Comparison of ENCODE assay signal across 8 cellular contexts in the genomic region with DNA sequence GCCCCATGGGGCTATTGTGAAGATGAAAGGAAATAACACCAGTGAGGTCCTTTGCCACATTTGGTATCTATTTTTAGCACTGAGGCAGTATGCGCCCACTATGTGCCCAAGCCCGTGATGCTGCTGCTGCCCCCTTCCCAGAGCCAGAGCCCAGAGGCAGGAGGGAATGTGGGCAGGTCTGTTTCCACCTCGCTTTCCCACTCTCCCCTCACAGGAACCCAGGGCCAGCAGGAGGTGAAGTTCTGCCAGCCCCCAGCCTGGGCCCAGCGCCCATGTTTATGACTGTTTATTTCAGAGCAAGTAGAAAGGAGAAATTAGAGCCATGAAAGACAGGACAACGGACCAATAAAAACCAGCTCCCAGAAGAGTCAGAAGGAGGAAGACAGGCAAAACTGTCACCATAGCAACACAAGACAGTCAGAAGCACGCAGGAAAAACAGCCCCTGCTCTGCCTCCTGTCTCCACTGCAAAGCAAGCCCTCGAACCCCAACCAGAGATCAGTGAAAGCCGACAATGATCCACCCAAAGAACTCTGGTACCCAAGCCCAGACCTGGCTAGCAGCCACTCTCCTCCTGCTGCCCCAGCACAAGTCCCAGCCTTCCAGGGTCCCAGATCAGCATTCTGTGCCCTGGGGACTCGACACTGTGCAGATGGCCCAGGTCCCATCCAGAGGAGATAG. TPM values are rescaled to one million over a fixed set of nuclear protein-coding genes. Genes with fewer than 3 reads are reported as not detected.
A peak's percentile ranks its signal among the peaks of the same experiment; 100 is the strongest.
DNase-seq lines count a peak whose midpoint lies in the region; ATAC-seq, FAIRE-seq and TF ChIP-seq lines count a peak whose summit lies in the region.

No MANE protein-coding gene starts in this region.

- BruUV-seq in Caco-2 (replicated peaks; lab: Mats Ljungman, UMichigan), result no TSS peak

- peak; percentile 52 to 54 for ATAC-seq in left cardiac atrium

- DNase-seq in Caco-2 (no peak), adipocyte (ENCODE audit: low read depth) (no peak), left cardiac atrium (peak; percentile 37), progenitor cell of endocrine pancreas (ENCODE audit: low spot score, unreplicated experiment) (no peak), cortex of kidney (lab: John Stamatoyannopoulos, UW) (no peak), WERI-Rb-1 (no peak), HTR-8/SVneo (ENCODE audit: insufficient read length, low spot score) (no peak)
- DNase-seq in Jurkat, Clone E6-1 (ENCODE audit: low read depth, low spot score), result peak; percentile 36

- H3K9me3 Mint-ChIP-seq in Caco-2 (ENCODE audit: unreplicated experiment), result no peaks in the 10 kb centered on the region
- H3K9me3 Mint-ChIP-seq in progenitor cell of endocrine pancreas (ENCODE audit: low read depth), result no peaks in the 10 kb centered on the region

- no peak overlapping the region for H3K27ac ChIP-seq in WERI-Rb-1

- H3K27ac Mint-ChIP-seq in Caco-2 (ENCODE audit: unreplicated experiment) (no peak overlapping the region), progenitor cell of endocrine pancreas (no peak overlapping the region)

- H3K9ac ChIP-seq in adipocyte (ENCODE audit: low read length), result peak overlapping the region; percentile 1

- no peak for TF ChIP-seq CTCF in Caco-2 (IDR thresholded peaks at IDR 0.05; ENCODE audit: insufficient read depth in 1 of 2, low read depth in 1 of 2, low read length in 1 of 2, severe bottlenecking in 1 of 2, unreplicated experiment in 1 of 2)
- TF ChIP-seq CTCF in progenitor cell of endocrine pancreas (IDR thresholded peaks at IDR 0.05; ENCODE audit: unreplicated experiment), result no peak
- no peak for TF ChIP-seq CTCF in WERI-Rb-1 (IDR thresholded peaks at IDR 0.05; ENCODE audit: low read depth, low read length)

- H3K27me3 Mint-ChIP-seq in Caco-2 (ENCODE audit: insufficient read depth, unreplicated experiment) (peaks cover 33% of the 10 kb centered on the region), progenitor cell of endocrine pancreas (peaks cover 77% of the 10 kb centered on the region)

- H3K36me3 Mint-ChIP-seq in Caco-2 (ENCODE audit: insufficient read depth, unreplicated experiment) (no peaks in the 10 kb centered on the region), progenitor cell of endocrine pancreas (ENCODE audit: insufficient read depth) (no peaks in the 10 kb centered on the region)

- H3K4me1 ChIP-seq in Caco-2, result peaks cover 11% of the 10 kb centered on the region
- H3K4me1 ChIP-seq in adipocyte (ENCODE audit: control insufficient read depth, insufficient read depth, low read length), result peaks cover 31% of the 10 kb centered on the region

- H3K9me3 ChIP-seq in Caco-2 (no peaks in the 10 kb centered on the region), adipocyte (ENCODE audit: control insufficient read depth, low read length) (no peaks in the 10 kb centered on the region), WERI-Rb-1 (ENCODE audit: severe bottlenecking) (no peaks in the 10 kb centered on the region)

- H3K4me3 Mint-ChIP-seq in Caco-2 (ENCODE audit: unreplicated experiment), result peak overlapping the region; percentile 74
- H3K4me3 Mint-ChIP-seq in progenitor cell of endocrine pancreas (ENCODE audit: low read depth), result peak overlapping the region; percentile 71

- FAIRE-seq in HTR-8/SVneo (lab: Jason Lieb, UNC), result no peak

- H3K27me3 ChIP-seq in Caco-2 (replicated peaks; ENCODE audit: control insufficient read depth, insufficient read depth, low read length) (peaks cover 10% of the 10 kb centered on the region), adipocyte (replicated peaks; ENCODE audit: control insufficient read depth, insufficient read depth, low read length) (peaks cover 4% of the 10 kb centered on the region), WERI-Rb-1 (ENCODE audit: insufficient read depth, low read depth, severe bottlenecking) (peaks cover 4% of the 10 kb centered on the region)

- H3K4me3 ChIP-seq in Caco-2 (ENCODE audit: low read depth, low read length) (no peak overlapping the region), adipocyte (ENCODE audit: low read length) (peak overlapping the region; percentile 80), WERI-Rb-1 (ENCODE audit: low read depth, low read length) (no peak overlapping the region)
- H3K4me3 ChIP-seq in Jurkat, Clone E6-1 (ENCODE audit: low read length), result no peak overlapping the region

- POLR2A ChIA-PET in Caco-2 (lab: Charles Lee), result no interaction called here

- intact Hi-C loops in Caco-2 (cut with micrococcal nuclease; ENCODE audit: unreplicated experiment), result no loop called here
- intact Hi-C loops in left cardiac atrium (cut with DNase I), result no loop called here

- H3K4me1 Mint-ChIP-seq in Caco-2 (ENCODE audit: low read depth, unreplicated experiment) (peaks cover 9% of the 10 kb centered on the region), progenitor cell of endocrine pancreas (ENCODE audit: low read depth) (peaks cover 9% of the 10 kb centered on the region)

- CTCF ChIA-PET in Caco-2 (lab: Charles Lee), result interaction anchor here (1.4 kb wide), 1 partner anchor 51 kb away, joined by 5 read pairs; no protein-coding TSS in a partner anchor

- H3K36me3 ChIP-seq in Caco-2 (ENCODE audit: control insufficient read depth, insufficient read depth, low read length) (no peaks in the 10 kb centered on the region), adipocyte (ENCODE audit: control insufficient read depth, insufficient read depth, low read length, severe bottlenecking) (no peaks in the 10 kb centered on the region), WERI-Rb-1 (no peaks in the 10 kb centered on the region)

RNA-seq across cellular contexts. Expression of a gene that starts 1.4 kb away (rescaled TPM):
- total RNA-seq in Caco-2 (2022), result 0.20 and 0.26 TPM in 2 replicates
- polyA plus RNA-seq in Jurkat, Clone E6-1 (2012; ENCODE audit: insufficient read depth, insufficient read length), result 0.92 TPM
- total RNA-seq in left cardiac atrium, result 1 to 10 TPM; 4.9 to 7.2 TPM
- 0.91 and 2.0 TPM in 2 replicates for total RNA-seq in progenitor cell of endocrine pancreas

Comparison
In these comparisons a context has a peak if more than half of its experiments do, and no peak if none do; other contexts are left out.
1. DNase-seq: peak in Jurkat, Clone E6-1 (single experiment) and left cardiac atrium (single experiment); none in Caco-2 (0 of 2), adipocyte (single experiment), progenitor cell of endocrine pancreas (single experiment), cortex of kidney (single experiment), WERI-Rb-1 (single experiment) and HTR-8/SVneo (single experiment).